ENCODE assay signal across 8 cellular contexts in the genomic region with DNA sequence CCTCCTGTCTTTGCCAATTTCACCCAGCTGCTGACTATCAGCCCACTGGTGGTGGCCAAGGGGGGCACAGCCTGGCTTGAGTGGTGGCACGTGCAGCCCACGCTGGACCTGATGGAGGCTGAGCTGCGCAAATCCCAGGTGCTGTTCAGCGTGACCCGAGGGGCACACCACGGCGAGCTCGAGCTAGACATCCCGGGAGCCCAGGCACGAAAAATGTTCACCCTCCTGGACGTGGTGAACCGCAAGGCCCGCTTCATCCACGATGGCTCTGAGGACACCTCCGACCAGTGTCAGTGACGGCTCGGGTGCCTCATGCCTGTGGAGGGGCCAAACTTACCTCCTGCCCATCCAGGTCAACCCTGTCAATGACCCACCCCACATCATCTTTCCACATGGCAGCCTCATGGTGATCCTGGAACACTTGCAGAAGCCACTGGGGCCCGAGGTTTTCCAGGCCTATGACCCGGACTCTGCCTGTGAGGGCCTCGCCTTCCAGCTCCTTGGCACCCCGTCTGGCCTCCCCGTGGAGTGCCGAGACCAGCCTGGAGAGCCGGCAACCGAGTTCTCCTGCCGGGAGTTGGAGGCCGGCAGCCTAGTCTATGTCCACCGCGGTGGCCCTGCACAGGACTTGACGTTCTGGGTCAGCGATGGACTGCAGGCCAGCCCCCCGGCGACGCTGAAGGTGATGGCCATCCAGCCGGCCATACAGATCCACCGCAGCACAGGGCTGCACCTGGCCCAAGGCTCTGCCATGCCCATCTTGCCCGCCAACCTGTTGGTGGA.
DNase-seq lines count a peak whose midpoint lies in the region; ATAC-seq, FAIRE-seq and TF ChIP-seq lines count a peak whose summit lies in the region.
"Not testable (repeated sequence)": the region's sequence is repeated elsewhere in the genome, so short reads cannot be mapped to it uniquely, and the experiment has no call there.

No MANE protein-coding gene starts in this region.

- H3K9ac ChIP-seq in HepG2 (ENCODE audit: insufficient read depth, low read depth, low read length); mesenchymal stem cell (ENCODE audit: low read length); neuronal stem cell (ENCODE audit: low read depth, low read length, poor library complexity): not testable (repeated sequence)

- not testable (repeated sequence) for TF ChIP-seq CTCF in RWPE2 (IDR thresholded peaks at IDR 0.05; ENCODE audit: poor library complexity, severe bottlenecking); HepG2 (CRISPR knock-in tag; IDR thresholded peaks at IDR 0.05); tibial artery (IDR thresholded peaks at IDR 0.05)

- CTCF ChIA-PET in HepG2 (lab: Yijun Ruan, JAX; ENCODE audit: low intra/inter-chr PET ratio, low total read pairs): not testable (repeated sequence)

- H2AK5ac ChIP-seq in mesenchymal stem cell (ENCODE audit: low read length, severe bottlenecking); neuronal stem cell (ENCODE audit: low read depth, low read length): not testable (repeated sequence)

- peak overlapping the region; percentile 54 for H4K8ac ChIP-seq in mesenchymal stem cell (ENCODE audit: low read length)
- H4K8ac ChIP-seq in neuronal stem cell (ENCODE audit: low read depth, low read length): peak overlapping the region; percentile 65

- not testable (repeated sequence) for H2BK120ac ChIP-seq in mesenchymal stem cell (ENCODE audit: low read depth, low read length); neuronal stem cell (ENCODE audit: low read depth, low read length)

- in situ Hi-C loops in HepG2 (cut with HindIII; ENCODE audit: extremely low pct_ligation_motif_present, low pct_unique_long_range_greater_than_20kb): not testable (repeated sequence)

- peaks cover 16% of the 10 kb centered on the region for H3K27me3 ChIP-seq in RWPE2 (ENCODE audit: insufficient read depth, poor library complexity, severe bottlenecking)
- H3K27me3 ChIP-seq in HepG2 (ENCODE audit: control insufficient read depth in 1 of 2, insufficient read depth in 2 of 2, low read length in 2 of 2); mesenchymal stem cell (ENCODE audit: control insufficient read depth in 1 of 2, insufficient read depth in 1 of 2, low read length in 2 of 2); neuronal stem cell (ENCODE audit: control insufficient read depth in 3 of 3, insufficient read depth in 3 of 3, low read depth in 1 of 3, low read length in 3 of 3); tibial artery: not testable (repeated sequence)

- BruUV-seq in HepG2 (replicated peaks; lab: Mats Ljungman, UMichigan): not testable (repeated sequence)

- TF ChIP-seq RAD21 in HepG2 (CRISPR knock-in tag; IDR thresholded peaks at IDR 0.05): not testable (repeated sequence)

- not testable (repeated sequence) for H3K23ac ChIP-seq in mesenchymal stem cell (ENCODE audit: low read length in 2 of 2); neuronal stem cell (ENCODE audit: low read depth, low read length, poor library complexity)

- not testable (repeated sequence) for H3K79me2 ChIP-seq in HepG2 (ENCODE audit: insufficient read depth, low read length)

- WGBS in HepG2 (ENCODE audit: low lambda C conversion rate): 27% methylated on average over 4 of the region's 37 CpGs
- 91% methylated on average over 37 of the region's 37 CpGs for WGBS in mesenchymal stem cell
- no CpG with 5 or more reads among the region's 37 CpGs for WGBS in neuronal stem cell (ENCODE audit: extremely low coverage in 2 of 2, insufficient read length in 2 of 2, insufficient replicate concordance in 1 of 2), 2 donors

- not testable (repeated sequence) for H2BK12ac ChIP-seq in mesenchymal stem cell (ENCODE audit: low read length in 2 of 2)
- peak overlapping the region; percentile 41 for H2BK12ac ChIP-seq in neuronal stem cell (ENCODE audit: low read length)

- H2BK5ac ChIP-seq in mesenchymal stem cell (ENCODE audit: low read depth, low read length, poor library complexity, severe bottlenecking); neuronal stem cell (ENCODE audit: low read length): not testable (repeated sequence)

- not testable (repeated sequence) for H3K4me2 ChIP-seq in HepG2 (ENCODE audit: low read depth, low read length); mesenchymal stem cell (ENCODE audit: low read length, poor library complexity, severe bottlenecking); neuronal stem cell (ENCODE audit: insufficient read depth, low read length, poor library complexity, severe bottlenecking)

- not testable (repeated sequence) for TF ChIP-seq POLR2A in HepG2 (IDR thresholded peaks at IDR 0.05; ENCODE audit: insufficient read depth in 1 of 2, low read depth in 2 of 2, low read length in 2 of 2)

- not testable (repeated sequence) for H3K18ac ChIP-seq in mesenchymal stem cell (ENCODE audit: low read depth in 1 of 2, low read length in 2 of 2); neuronal stem cell (ENCODE audit: low read length)

- not testable (repeated sequence) for TF ChIP-seq EP300 in HepG2 (IDR thresholded peaks at IDR 0.05; ENCODE audit: low read depth in 2 of 2, low read length in 2 of 2); HepG2 (CRISPR knock-in tag; IDR thresholded peaks at IDR 0.05; ENCODE audit: borderline replicate concordance)

- H3K27ac ChIP-seq in RWPE2 (ENCODE audit: poor library complexity, severe bottlenecking); HepG2 (ENCODE audit: extremely low read length, insufficient read depth, low read length); mesenchymal stem cell (ENCODE audit: low read length, poor library complexity, severe bottlenecking); neuronal stem cell (replicated peaks; ENCODE audit: low read length); tibial artery: not testable (repeated sequence)

- intact Hi-C loops in Right ventricle myocardium superior (cut with DNase I); left ventricle myocardium superior (cut with micrococcal nuclease); HepG2 (cut with micrococcal nuclease; ENCODE audit: unreplicated experiment); sciatic nerve (cut with DNase I); tibial artery (cut with DNase I; ENCODE audit: low total_unique reads): not testable (repeated sequence)

- not testable (repeated sequence) for H3K79me1 ChIP-seq in mesenchymal stem cell (replicated peaks; ENCODE audit: low read length, poor library complexity, severe bottlenecking); neuronal stem cell (ENCODE audit: low read depth, low read length)

- H3K4ac ChIP-seq in mesenchymal stem cell (ENCODE audit: low read depth in 1 of 2, low read length in 2 of 2); neuronal stem cell (ENCODE audit: low read length): not testable (repeated sequence)

- ATAC-seq in RWPE2 (ENCODE audit: low read depth); Right ventricle myocardium superior (ENCODE audit: poor library complexity); left ventricle myocardium superior; HepG2; sciatic nerve: not testable (repeated sequence)

- not testable (repeated sequence) for H3K4me1 ChIP-seq in RWPE2 (ENCODE audit: insufficient read depth, poor library complexity, severe bottlenecking); HepG2 (ENCODE audit: insufficient read depth, low read length); mesenchymal stem cell (ENCODE audit: control insufficient read depth, insufficient read depth, low read depth, low read length); neuronal stem cell (ENCODE audit: control insufficient read depth in 2 of 2, insufficient read depth in 1 of 2, low read depth in 1 of 2, low read length in 2 of 2)
- H3K4me1 ChIP-seq in tibial artery: peaks cover 0 to 52% (median 18%) of the 10 kb centered on the region in 4 donors

- not testable (repeated sequence) for H2BK15ac ChIP-seq in mesenchymal stem cell (ENCODE audit: low read depth, poor library complexity, severe bottlenecking); neuronal stem cell (ENCODE audit: low read length)

- DNase-seq in RWPE2 (ENCODE audit: low spot score) (peak; percentile 72), Right ventricle myocardium superior (peak; percentile 29), left ventricle myocardium superior (peak; percentile 16), sciatic nerve (ENCODE audit: low spot score) (peak; percentile 48), tibial artery (peak; percentile 14 to 57)
- not testable (repeated sequence) for DNase-seq in HepG2 (ENCODE audit: low spot score); mesenchymal stem cell; neuronal stem cell (ENCODE audit: low spot score)

- H3K9me3 ChIP-seq in RWPE2 (ENCODE audit: severe bottlenecking); HepG2 (ENCODE audit: low read length); mesenchymal stem cell (ENCODE audit: control insufficient read depth, low read length); neuronal stem cell (replicated peaks in 1 of 2; ENCODE audit: control insufficient read depth in 2 of 2, insufficient read depth in 1 of 2, low read depth in 1 of 2, low read length in 2 of 2); tibial artery: not testable (repeated sequence)

- peak overlapping the region; percentile 39 for H4K91ac ChIP-seq in mesenchymal stem cell (ENCODE audit: low read length)
- not testable (repeated sequence) for H4K91ac ChIP-seq in neuronal stem cell (ENCODE audit: low read depth, low read length, poor library complexity)

- not testable (repeated sequence) for H2AFZ ChIP-seq in HepG2 (ENCODE audit: low read length); mesenchymal stem cell (ENCODE audit: low read depth, low read length); neuronal stem cell (ENCODE audit: low read length)

- FAIRE-seq in HepG2 (lab: Jason Lieb, UNC): not testable (repeated sequence)

- H3K36me3 ChIP-seq in RWPE2 (ENCODE audit: low read depth); HepG2 (replicated peaks in 1 of 2; ENCODE audit: control insufficient read depth in 1 of 2, insufficient read depth in 2 of 2, low read length in 2 of 2); mesenchymal stem cell (ENCODE audit: control insufficient read depth in 1 of 2, insufficient read depth in 2 of 2, low read depth in 1 of 2, low read length in 2 of 2); neuronal stem cell (replicated peaks in 1 of 2; ENCODE audit: control insufficient read depth in 2 of 2, insufficient read depth in 2 of 2, low read length in 2 of 2); tibial artery: not testable (repeated sequence)

- not testable (repeated sequence) for H4K20me1 ChIP-seq in HepG2 (ENCODE audit: insufficient read depth, low read length)

- H3K14ac ChIP-seq in mesenchymal stem cell (ENCODE audit: low read length in 2 of 2); neuronal stem cell (ENCODE audit: low read length): not testable (repeated sequence)

- POLR2A ChIA-PET in HepG2 (lab: Yijun Ruan, JAX): not testable (repeated sequence)

- H3K4me3 ChIP-seq in RWPE2 (ENCODE audit: severe bottlenecking); HepG2 (replicated peaks in 1 of 3; ENCODE audit: insufficient read depth in 1 of 3, low read depth in 2 of 3, low read length in 3 of 3); mesenchymal stem cell (ENCODE audit: insufficient read depth in 1 of 2, low read depth in 1 of 2, low read length in 2 of 2); neuronal stem cell (ENCODE audit: low read length in 2 of 2); tibial artery: not testable (repeated sequence)
